26 cellular contexts compared by ENCODE assay signal in genomic region chr10:45560262-45560661, GRCh38.
A peak's percentile ranks its signal among the peaks of the same experiment; 100 is the strongest.
DNase-seq lines count a peak whose midpoint lies in the region; ATAC-seq, FAIRE-seq and TF ChIP-seq lines count a peak whose summit lies in the region.
"Had no signal": no experiment of that assay in that cellular context is flagged by ENCODE, and none has a peak within 500 bp of the region (broad histone marks: within the 10 kb centered on the region; RNA-seq: fewer than 3 reads in every experiment).

No MANE protein-coding gene starts in this region.

- 91% methylated on average over 9 to 10 of the region's 10 CpGs for WGBS in endodermal cell (ENCODE audit: insufficient coverage in 1 of 2, insufficient read length in 1 of 2), 2 experiments

- H3K9me3 Mint-ChIP-seq in endodermal cell = peaks cover 37% of the 10 kb centered on the region
- H3K9me3 Mint-ChIP-seq: CD4-positive, alpha-beta T cell; HFFc6; T-cell had no signal

- H3K9me3 ChIP-seq in HUES6 (ENCODE audit: control insufficient read depth, insufficient read depth, low read depth, low read length) (no peaks in the 10 kb centered on the region; the same call in 1 of the 2 replicates), endodermal cell (ENCODE audit: control insufficient read depth, low read length) (peaks cover 36% of the 10 kb centered on the region), mucosa of descending colon (peaks cover 8% of the 10 kb centered on the region), PC-9 (ENCODE audit: insufficient read depth, low read depth) (no peaks in the 10 kb centered on the region)
- H3K9me3 ChIP-seq: A549 had no signal

- H3K9ac ChIP-seq in HUES6 (ENCODE audit: low read length) (peak overlapping the region; percentile 54), endodermal cell (ENCODE audit: extremely low read depth, low read length, poor library complexity, severe bottlenecking) (no peak overlapping the region)
- H3K9ac ChIP-seq: BLaER1 treated with 17β-estradiol and CSF1 and Interleukin-3, amounts not matched to agents 10 nM and 100 nM had no signal

- H3K4me3 ChIP-seq in HUES6 (ENCODE audit: low read depth, low read length) (no peak overlapping the region; the same call in 1 of the 2 replicates), endodermal cell (ENCODE audit: low read length) (peak overlapping the region; percentile 25), mucosa of descending colon (no peak overlapping the region), PC-9 (no peak overlapping the region)
- H3K4me3 ChIP-seq: A549; BLaER1 treated with 17β-estradiol and CSF1 and Interleukin-3, amounts not matched to agents 10 nM and 100 nM; GM12878 had no signal

- peaks cover 8% of the 10 kb centered on the region for H3K4me1 Mint-ChIP-seq in endodermal cell

- no peak for FAIRE-seq in GM19239 (lab: Jason Lieb, UNC)
- FAIRE-seq: A549, G401.6, GM12878 had no signal

- H3K27ac ChIP-seq in HUES6 (ENCODE audit: low read depth, low read length) (no peak overlapping the region; the same call in 1 of the 2 replicates), endodermal cell (ENCODE audit: low read depth, low read length) (no peak overlapping the region), PC-9 (no peak overlapping the region)
- H3K27ac ChIP-seq: A549; BLaER1 treated with 17β-estradiol and CSF1 and Interleukin-3, amounts not matched to agents 10 nM and 100 nM; RWPE1 had no signal

- H3F3A ChIP-seq in PC-9 (ENCODE audit: insufficient read depth, low read depth) = no peaks in the 10 kb centered on the region

- intact Hi-C loops in mucosa of descending colon (cut with DNase I, micrococcal nuclease) (no loop called here), PC-9 (cut with micrococcal nuclease; ENCODE audit: unreplicated experiment) (no loop called here)

- no peaks in the 10 kb centered on the region for H3K27me3 ChIP-seq in HUES6 (ENCODE audit: control insufficient read depth, insufficient read depth, low read length)
- no peaks in the 10 kb centered on the region for H3K27me3 ChIP-seq in endodermal cell (ENCODE audit: control insufficient read depth, insufficient read depth, low read length, poor library complexity, severe bottlenecking)
- no peaks in the 10 kb centered on the region for H3K27me3 ChIP-seq in PC-9 (ENCODE audit: insufficient read depth, low read depth)
- H3K27me3 ChIP-seq: BLaER1 treated with 17β-estradiol and CSF1 and Interleukin-3, amounts not matched to agents 10 nM and 100 nM had no signal

- H3K4me2 ChIP-seq in PC-9 = no peak overlapping the region
- H3K4me2 ChIP-seq: A549 had no signal

- no peaks in the 10 kb centered on the region for H3K27me3 Mint-ChIP-seq in endodermal cell (ENCODE audit: insufficient read depth)
- H3K27me3 Mint-ChIP-seq: CD4-positive, alpha-beta T cell; T-cell had no signal

- 0 out of 2 replicates have a peak, but pooled peaks cover 6% of the 10 kb centered on the region for H4K20me1 ChIP-seq in PC-9 (ENCODE audit: insufficient read depth)

- POLR2A ChIA-PET in PC-9 (lab: Charles Lee; ENCODE audit: unreplicated experiment) = no interaction called here

- no peak overlapping the region for H2AFZ ChIP-seq in PC-9

- CTCF ChIA-PET in PC-9 (lab: Charles Lee) = no interaction called here

- H3K79me2 ChIP-seq in PC-9 (ENCODE audit: low read depth) = no peaks in the 10 kb centered on the region

- BruUV-seq in PC-9 (replicated peaks; lab: Mats Ljungman, UMichigan) = no TSS peak

- H3K36me3 ChIP-seq in HUES6 (ENCODE audit: control insufficient read depth, insufficient read depth, low read length) (no peaks in the 10 kb centered on the region), endodermal cell (ENCODE audit: control insufficient read depth, insufficient read depth, low read length) (peaks cover 4% of the 10 kb centered on the region), mucosa of descending colon (ENCODE audit: low read depth) (no peaks in the 10 kb centered on the region), PC-9 (ENCODE audit: low read depth) (no peaks in the 10 kb centered on the region)

- H3K4me3 Mint-ChIP-seq in endodermal cell = no peak overlapping the region
- H3K4me3 Mint-ChIP-seq: CD4-positive, alpha-beta T cell; H9; HFFc6; T-cell had no signal

- ATAC-seq in mucosa of descending colon = peak; percentile 39
- ATAC-seq: A549, GM12878, T-cell had no signal

- no peak overlapping the region for H3K27ac Mint-ChIP-seq in endodermal cell
- H3K27ac Mint-ChIP-seq: CD4-positive, alpha-beta T cell; HFFc6; T-cell had no signal

- peaks cover 19% of the 10 kb centered on the region for H3K4me1 ChIP-seq in HUES6 (ENCODE audit: control insufficient read depth, insufficient read depth, low read length)
- no peaks in the 10 kb centered on the region for H3K4me1 ChIP-seq in endodermal cell (ENCODE audit: control insufficient read depth, insufficient read depth, low read length)
- no peaks in the 10 kb centered on the region for H3K4me1 ChIP-seq in mucosa of descending colon (ENCODE audit: low read depth)
- H3K4me1 ChIP-seq in PC-9 (replicated peaks; ENCODE audit: insufficient read depth) = no peaks in the 10 kb centered on the region
- H3K4me1 ChIP-seq: A549 had no signal

- peaks cover 27% of the 10 kb centered on the region for H3K36me3 Mint-ChIP-seq in endodermal cell (ENCODE audit: low read depth)

- TF ChIP-seq CTCF in endodermal cell (conservative IDR thresholded peaks at IDR 0.05) (no peak), mucosa of descending colon (IDR thresholded peaks at IDR 0.05) (no peak), PC-9 (conservative IDR thresholded peaks at IDR 0.05) (no peak)

- H3K9me2 ChIP-seq in PC-9 (ENCODE audit: insufficient read depth) = no peaks in the 10 kb centered on the region

- DNase-seq in endodermal cell = no peak
- DNase-seq in mucosa of descending colon = no peak
- no peak for DNase-seq in NCI-H446 treated with DMSO at 0.1 percent for 48 hours (lab: John Stamatoyannopoulos, UW)
- no peak for DNase-seq in GM19239 (ENCODE audit: insufficient read length, low spot score)
- DNase-seq in NCI-H1048 (lab: John Stamatoyannopoulos, UW) = no peak
- no peak for DNase-seq in PC-9
- DNase-seq: AML-193; CD4-positive, alpha-beta T cell; DMS53; H9; HFFc6; Kasumi-1; NCI-H1105; NCI-H2029; NCI-H446; NCI-H526; NCI-H82; NK-92 treated with Interleukin-12 subunit alpha and Interleukin-12 subunit beta, amount 100 ng/mL, for 24 hours; SHP77; T-cell had no signal
